8 cellular contexts compared by ENCODE assay signal in genomic region chr12:111684485-111685147, GRCh38. TPM values are rescaled to one million over a fixed set of nuclear protein-coding genes. Genes with fewer than 3 reads are reported as not detected.
DNase-seq lines count a peak whose midpoint lies in the region; ATAC-seq and TF ChIP-seq lines count a peak whose summit lies in the region.
"Not testable (repeated sequence)": the region's sequence is repeated elsewhere in the genome, so short reads cannot be mapped to it uniquely, and the experiment has no call there.

No MANE protein-coding gene starts in this region.

- H4K20me1 ChIP-seq in PC-9 (ENCODE audit: insufficient read depth) = not testable (repeated sequence)

- H2AFZ ChIP-seq in PC-9 = peak overlapping the region; percentile 80; the same call in 1 of the 2 replicates

- not testable (repeated sequence) for DNase-seq in A673 (ENCODE audit: low spot score); H7; PC-9; activated T-helper 2 cell treated with anti-CD3 and anti-CD28 coated beads, Interferon-gamma antibody, Interleukin-2, Interleukin-4, amounts not matched to agents 10 μg/mL and 5 μg/mL and 100 μg/mL, durations not matched to agents 14 hours and 24 hours and 36 hours (ENCODE audit: low spot score); heart right ventricle

- ATAC-seq in heart right ventricle = not testable (repeated sequence)

- not testable (repeated sequence) for H3K9me2 ChIP-seq in PC-9 (ENCODE audit: insufficient read depth)

- H3K27ac Mint-ChIP-seq in activated T-helper 2 cell treated with anti-CD3 and anti-CD28 coated beads, Interferon-gamma antibody, Interleukin-2, Interleukin-4, amounts not matched to agents 10 μg/mL and 5 μg/mL and 100 μg/mL, durations not matched to agents 14 hours and 24 hours and 36 hours = peak overlapping the region; percentile 27
- H3K27ac Mint-ChIP-seq in dendritic cell treated with granulocyte-macrophage colony-stimulating factor and Interleukin-4, amounts not matched to agents 40 ng/mL and 50 ng/mL, for 4 days = peak overlapping the region; percentile 96

- intact Hi-C loops in A673 (cut with micrococcal nuclease; ENCODE audit: unreplicated experiment); heart right ventricle (cut with DNase I): not testable (repeated sequence)
- intact Hi-C loops in PC-9 (cut with micrococcal nuclease; ENCODE audit: unreplicated experiment) = loop anchor here (5.0 kb wide), 1 partner anchor 728 kb away; no protein-coding TSS in a partner anchor
- intact Hi-C loops in activated T-helper 2 cell treated with anti-CD3 and anti-CD28 coated beads, Interferon-gamma antibody, Interleukin-2, Interleukin-4, amounts not matched to agents 10 μg/mL and 5 μg/mL and 100 μg/mL, durations not matched to agents 14 hours and 24 hours and 36 hours (cut with micrococcal nuclease) = loop anchor here (5.0 to 10.0 kb wide), 5 partner anchors 87 to 443 kb away; partner anchors contain the start of genes ATXN2, MAPKAPK5, SH2B3 and TRAFD1
- intact Hi-C loops in dendritic cell treated with granulocyte-macrophage colony-stimulating factor and Interleukin-4, amounts not matched to agents 40 ng/mL and 50 ng/mL, for 4 days (cut with micrococcal nuclease) = loop anchor here (10.0 kb wide), 1 partner anchor 90 kb away; the partner anchor contains the start of gene ATXN2

- H3K27me3 ChIP-seq in A673 (replicated peaks; ENCODE audit: insufficient read depth, low read depth, low read length, poor library complexity); H7 (ENCODE audit: control insufficient read depth, insufficient read depth, low read length); PC-9 (ENCODE audit: insufficient read depth, low read depth); heart right ventricle; muscle layer of colon (ENCODE audit: control insufficient read depth in 1 of 2, insufficient read depth in 2 of 2, low read length in 2 of 2); skeletal muscle satellite cell (ENCODE audit: control insufficient read depth, insufficient read depth, low read length): not testable (repeated sequence)

- peaks cover 28% of the 10 kb centered on the region for H3K36me3 ChIP-seq in A673 (ENCODE audit: insufficient read depth, low read length, poor library complexity, severe bottlenecking)
- H3K36me3 ChIP-seq in H7 (replicated peaks; ENCODE audit: control insufficient read depth, insufficient read depth, low read length) = peaks cover 15% of the 10 kb centered on the region
- H3K36me3 ChIP-seq in PC-9 (ENCODE audit: low read depth) = peaks cover 20% of the 10 kb centered on the region
- peaks cover 0 to 39% (median 15%) of the 10 kb centered on the region in 9 donors for H3K36me3 ChIP-seq in heart right ventricle
- peaks cover 22% of the 10 kb centered on the region for H3K36me3 ChIP-seq in muscle layer of colon (ENCODE audit: insufficient read depth, low read length)
- peaks cover 29% of the 10 kb centered on the region for H3K36me3 ChIP-seq in skeletal muscle satellite cell (ENCODE audit: insufficient read depth, low read length)

- not testable (repeated sequence) for H3K9me3 ChIP-seq in A673 (ENCODE audit: low read depth, low read length, poor library complexity, severe bottlenecking); PC-9 (ENCODE audit: insufficient read depth, low read depth); heart right ventricle; muscle layer of colon (ENCODE audit: low read length); skeletal muscle satellite cell (replicated peaks; ENCODE audit: low read length)

- H3K4me3 Mint-ChIP-seq in activated T-helper 2 cell treated with anti-CD3 and anti-CD28 coated beads, Interferon-gamma antibody, Interleukin-2, Interleukin-4, amounts not matched to agents 10 μg/mL and 5 μg/mL and 100 μg/mL, durations not matched to agents 14 hours and 24 hours and 36 hours (ENCODE audit: low read depth) = peak overlapping the region; percentile 95
- peak overlapping the region; percentile 95 for H3K4me3 Mint-ChIP-seq in dendritic cell treated with granulocyte-macrophage colony-stimulating factor and Interleukin-4, amounts not matched to agents 40 ng/mL and 50 ng/mL, for 4 days

- peaks cover 28% of the 10 kb centered on the region for H3K36me3 Mint-ChIP-seq in activated T-helper 2 cell treated with anti-CD3 and anti-CD28 coated beads, Interferon-gamma antibody, Interleukin-2, Interleukin-4, amounts not matched to agents 10 μg/mL and 5 μg/mL and 100 μg/mL, durations not matched to agents 14 hours and 24 hours and 36 hours (ENCODE audit: low read depth)
- peaks cover 62% of the 10 kb centered on the region for H3K36me3 Mint-ChIP-seq in dendritic cell treated with granulocyte-macrophage colony-stimulating factor and Interleukin-4, amounts not matched to agents 40 ng/mL and 50 ng/mL, for 4 days (ENCODE audit: low read depth)

- WGBS in heart right ventricle, 2 donors = 76 to 77% methylated on average over 13 of the region's 13 CpGs

- H3K4me1 Mint-ChIP-seq in activated T-helper 2 cell treated with anti-CD3 and anti-CD28 coated beads, Interferon-gamma antibody, Interleukin-2, Interleukin-4, amounts not matched to agents 10 μg/mL and 5 μg/mL and 100 μg/mL, durations not matched to agents 14 hours and 24 hours and 36 hours (ENCODE audit: low read depth) = peaks cover 29% of the 10 kb centered on the region
- peaks cover 24% of the 10 kb centered on the region for H3K4me1 Mint-ChIP-seq in dendritic cell treated with granulocyte-macrophage colony-stimulating factor and Interleukin-4, amounts not matched to agents 40 ng/mL and 50 ng/mL, for 4 days (ENCODE audit: low read depth)

- not testable (repeated sequence) for H3K9me3 Mint-ChIP-seq in activated T-helper 2 cell treated with anti-CD3 and anti-CD28 coated beads, Interferon-gamma antibody, Interleukin-2, Interleukin-4, amounts not matched to agents 10 μg/mL and 5 μg/mL and 100 μg/mL, durations not matched to agents 14 hours and 24 hours and 36 hours; dendritic cell treated with granulocyte-macrophage colony-stimulating factor and Interleukin-4, amounts not matched to agents 40 ng/mL and 50 ng/mL, for 4 days

- CTCF ChIA-PET in A673 (lab: Charles Lee) = not testable (repeated sequence)
- CTCF ChIA-PET in PC-9 (lab: Charles Lee) = interaction anchor here (0.6 kb wide), 1 partner anchor 386 kb away, joined by 5 read pairs; no protein-coding TSS in a partner anchor

- H3K27me3 Mint-ChIP-seq in activated T-helper 2 cell treated with anti-CD3 and anti-CD28 coated beads, Interferon-gamma antibody, Interleukin-2, Interleukin-4, amounts not matched to agents 10 μg/mL and 5 μg/mL and 100 μg/mL, durations not matched to agents 14 hours and 24 hours and 36 hours (ENCODE audit: low read depth); dendritic cell treated with granulocyte-macrophage colony-stimulating factor and Interleukin-4, amounts not matched to agents 40 ng/mL and 50 ng/mL, for 4 days: not testable (repeated sequence)

- H3K4me2 ChIP-seq in PC-9 (peak overlapping the region; percentile 94), skeletal muscle satellite cell (ENCODE audit: low read length) (peak overlapping the region; percentile 91)

- H3K79me2 ChIP-seq in PC-9 (ENCODE audit: low read depth) = peaks cover 49% of the 10 kb centered on the region

- H3K4me1 ChIP-seq in A673 (ENCODE audit: insufficient read depth, low read length, poor library complexity, severe bottlenecking) = not testable (repeated sequence)
- H3K4me1 ChIP-seq in PC-9 (replicated peaks; ENCODE audit: insufficient read depth) (peaks cover 18% of the 10 kb centered on the region; the same call in 1 of the 2 replicates), heart right ventricle (peaks cover 8 to 34% (median 29%) of the 10 kb centered on the region in 9 donors), muscle layer of colon (ENCODE audit: insufficient read depth, low read length) (peaks cover 27% of the 10 kb centered on the region), skeletal muscle satellite cell (ENCODE audit: control insufficient read depth, insufficient read depth, low read length) (peaks cover 18% of the 10 kb centered on the region)

- H3K9ac ChIP-seq in muscle layer of colon (ENCODE audit: low read length) = peak overlapping the region; percentile 97
- H3K9ac ChIP-seq in skeletal muscle satellite cell (ENCODE audit: low read depth, low read length) = peak overlapping the region; percentile 94

- H3K27ac ChIP-seq in A673 (ENCODE audit: low read depth, low read length, poor library complexity, severe bottlenecking) = peak overlapping the region; percentile 77
- H3K27ac ChIP-seq in PC-9 = 0 out of 2 replicates have a peak overlapping the region, but pooled peaks have one; percentile 28
- peak overlapping the region in 5 of 10 donors; percentile 89 to 96 (median 94) for H3K27ac ChIP-seq in heart right ventricle
- not testable (repeated sequence) for H3K27ac ChIP-seq in muscle layer of colon (ENCODE audit: low read depth, low read length)

- BruUV-seq in A673 (replicated peaks; lab: Mats Ljungman, UMichigan); PC-9 (replicated peaks; lab: Mats Ljungman, UMichigan): not testable (repeated sequence)

- POLR2A ChIA-PET in A673 (lab: Charles Lee; ENCODE audit: low non-redundant PET) = not testable (repeated sequence)
- POLR2A ChIA-PET in PC-9 (lab: Charles Lee; ENCODE audit: unreplicated experiment) = interaction anchor here (0.6 kb wide), 1 partner anchor 155 kb away, joined by 6 read pairs; no protein-coding TSS in a partner anchor

- peak overlapping the region; percentile 70 for H3K4me3 ChIP-seq in A673 (ENCODE audit: low read depth, low read length, poor library complexity, severe bottlenecking)
- peak overlapping the region; percentile 97 for H3K4me3 ChIP-seq in H7 (ENCODE audit: insufficient read depth, low read depth, low read length)
- H3K4me3 ChIP-seq in PC-9 = peak overlapping the region; percentile 88
- peak overlapping the region; percentile 72 to 99 (median 90) for H3K4me3 ChIP-seq in heart right ventricle
- H3K4me3 ChIP-seq in muscle layer of colon (ENCODE audit: low read depth in 1 of 2, low read length in 2 of 2) = peak overlapping the region; percentile 87 to 100
- H3K4me3 ChIP-seq in skeletal muscle satellite cell (ENCODE audit: low read length) = peak overlapping the region; percentile 82

- TF ChIP-seq CTCF in A673 (conservative IDR thresholded peaks at IDR 0.05; ENCODE audit: low read depth, low read length); PC-9 (conservative IDR thresholded peaks at IDR 0.05); heart right ventricle (IDR thresholded peaks at IDR 0.05): not testable (repeated sequence)

- H3F3A ChIP-seq in PC-9 (ENCODE audit: insufficient read depth, low read depth) = peaks cover 14% of the 10 kb centered on the region; the same call in 1 of the 2 replicates

RNA-seq across cellular contexts. Expression of gene BRAP, which starts 1.1 kb away (rescaled TPM):
- total RNA-seq in A673 (2021) = 23.6 and 23.9 TPM in 2 replicates
- total RNA-seq in H7 (2014; rRNA removed; shearing (Covaris generic)) = 15.6 and 20.4 TPM in 2 replicates
- 13.2 and 15.8 TPM in 2 replicates for total RNA-seq in PC-9 (2021)
- 18.5 and 19.3 TPM in 2 replicates for total RNA-seq in activated T-helper 2 cell treated with anti-CD3 and anti-CD28 coated beads, Interferon-gamma antibody, Interleukin-2, Interleukin-4, amounts not matched to agents 10 μg/mL and 5 μg/mL and 100 μg/mL, durations not matched to agents 14 hours and 24 hours and 36 hours
- 10 to 100 TPM; 10.6 to 18.5 (median 14.9) TPM for total RNA-seq in heart right ventricle
- polyA plus RNA-seq in heart right ventricle = 1 to 10 TPM; 5.9 to 7.8 TPM
- 14.4 and 15.7 TPM in 2 replicates for total RNA-seq in skeletal muscle satellite cell (2012; rRNA removed)

RNA-seq across cellular contexts. Expression of gene ACAD10, which starts 1.2 kb away (rescaled TPM):
- 32.9 and 38.8 TPM in 2 replicates for total RNA-seq in A673 (2021)
- total RNA-seq in H7 (2014; rRNA removed; shearing (Covaris generic)) = 20.7 and 24.5 TPM in 2 replicates
- 29.1 and 30.3 TPM in 2 replicates for total RNA-seq in PC-9 (2021)
- 25.4 and 32.6 TPM in 2 replicates for total RNA-seq in activated T-helper 2 cell treated with anti-CD3 and anti-CD28 coated beads, Interferon-gamma antibody, Interleukin-2, Interleukin-4, amounts not matched to agents 10 μg/mL and 5 μg/mL and 100 μg/mL, durations not matched to agents 14 hours and 24 hours and 36 hours
- total RNA-seq in heart right ventricle = 10 to 100 TPM; 20.3 to 43.4 (median 35.6) TPM
- 10 to 100 TPM in 1 of 2 donors, 1 to 10 TPM in 1; 7.8 to 35.5 TPM for polyA plus RNA-seq in heart right ventricle
- total RNA-seq in skeletal muscle satellite cell (2012; rRNA removed) = 13.7 and 18.1 TPM in 2 replicates
